20 cellular contexts compared by ENCODE assay signal in genomic region chr9:93830606-93831005, GRCh38.
"Had no signal": no experiment of that assay in that cellular context is flagged by ENCODE, and none has a peak within 500 bp of the region (broad histone marks: within the 10 kb centered on the region; RNA-seq: fewer than 3 reads in every experiment).

No MANE protein-coding gene starts in this region.

- H3K27ac Mint-ChIP-seq: natural killer cell treated with Interleukin-12 subunit alpha and Interleukin-12 subunit beta and Interleukin-15 and Interleukin-18, amount 100 ng/mL, for 72 hours; stimulated activated naive B cell treated with anti-CD40 and anti-IgM and Interleukin-4, amounts not matched to agents 10 μg/mL and 1 μg/mL and 100 μg/mL, for 72 hours; stimulated activated naive CD8-positive, alpha-beta T cell treated with anti-CD3 and anti-CD28 coated beads, Interleukin-15, amount 100 ng/mL, for 72 hours had no signal

- H3K9me3 Mint-ChIP-seq: central memory CD8-positive, alpha-beta T cell had no signal

- H3K4me3 ChIP-seq: psoas muscle, right lobe of liver, spleen, testis, tibial nerve, upper lobe of right lung had no signal

- H3K9me3 ChIP-seq: right lobe of liver, testis, upper lobe of right lung had no signal

- H3K27ac ChIP-seq: epithelial cell of prostate, foreskin keratinocyte, parathyroid adenoma, psoas muscle, right lobe of liver, spleen, testis, tibial nerve, upper lobe of right lung had no signal

- DNase-seq: effector memory CD4-positive, alpha-beta T cell; foreskin keratinocyte; left colon; midbrain; retina; right lobe of liver; spleen; stimulated activated CD4-positive, alpha-beta T cell treated with anti-CD3 and anti-CD28 coated beads, Interleukin-15, amount 100 ng/mL, for 24 hours; stimulated activated CD4-positive, alpha-beta T cell treated with anti-CD3 and anti-CD28 coated beads, Interleukin-1b, Interleukin-23, amount 100 ng/mL, for 48 hours; stimulated activated CD4-positive, alpha-beta T cell treated with anti-CD3 and anti-CD28 coated beads, Interleukin-4, amount 100 ng/mL, for 24 hours; stimulated activated naive B cell treated with anti-CD40 and anti-IgM and Interleukin-4, amounts not matched to agents 10 μg/mL and 1 μg/mL and 100 μg/mL, for 72 hours; stimulated activated naive CD8-positive, alpha-beta T cell treated with anti-CD3 and anti-CD28 coated beads, Interleukin-15, amount 100 ng/mL, for 72 hours; testis; upper lobe of right lung had no signal

- H3K36me3 ChIP-seq: right lobe of liver, spleen, tibial nerve, upper lobe of right lung had no signal

- H3K4me3 Mint-ChIP-seq: central memory CD8-positive, alpha-beta T cell; natural killer cell treated with Interleukin-12 subunit alpha and Interleukin-12 subunit beta and Interleukin-15 and Interleukin-18, amount 100 ng/mL, for 72 hours; stimulated activated naive B cell treated with anti-CD40 and anti-IgM and Interleukin-4, amounts not matched to agents 10 μg/mL and 1 μg/mL and 100 μg/mL, for 72 hours; stimulated activated naive CD8-positive, alpha-beta T cell treated with anti-CD3 and anti-CD28 coated beads, Interleukin-15, amount 100 ng/mL, for 72 hours had no signal

- ATAC-seq: foreskin keratinocyte; left colon; psoas muscle; right lobe of liver; stimulated activated naive B cell treated with anti-CD40 and anti-IgM and Interleukin-4, amounts not matched to agents 10 μg/mL and 1 μg/mL and 100 μg/mL, for 72 hours; stimulated activated naive CD8-positive, alpha-beta T cell treated with anti-CD3 and anti-CD28 coated beads, Interleukin-15, amount 100 ng/mL, for 72 hours; upper lobe of right lung had no signal

- H3K9ac ChIP-seq: parathyroid adenoma had no signal

- H3K27me3 ChIP-seq: testis had no signal

- H3K4me1 ChIP-seq: foreskin keratinocyte, parathyroid adenoma, upper lobe of right lung had no signal

- H3K36me3 Mint-ChIP-seq: natural killer cell treated with Interleukin-12 subunit alpha and Interleukin-12 subunit beta and Interleukin-15 and Interleukin-18, amount 100 ng/mL, for 72 hours; stimulated activated naive B cell treated with anti-CD40 and anti-IgM and Interleukin-4, amounts not matched to agents 10 μg/mL and 1 μg/mL and 100 μg/mL, for 72 hours had no signal
